ENCODE assay signal across 6 cellular contexts in the genomic region with DNA sequence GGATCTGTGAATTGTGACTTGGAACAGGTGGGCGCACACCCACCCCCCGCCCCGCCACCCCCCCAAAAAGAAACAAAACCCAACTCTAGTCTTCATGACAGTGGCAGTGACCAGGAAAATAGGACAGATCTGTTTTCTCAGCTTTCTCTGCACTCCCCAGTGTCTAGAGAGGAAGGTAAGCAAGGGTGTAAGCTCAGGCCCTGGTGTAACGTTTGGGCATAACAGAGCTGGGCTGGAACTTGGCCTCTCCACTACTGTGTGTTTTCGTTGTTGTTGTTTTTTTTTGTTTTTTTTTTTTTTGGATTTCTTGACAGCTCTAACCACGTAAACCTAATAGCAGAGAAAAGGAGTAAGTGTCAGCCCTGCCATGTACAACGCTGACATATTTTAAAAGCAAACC.
"Had no signal": no experiment of that assay in that cellular context is flagged by ENCODE, and none has a peak within 500 bp of the region (broad histone marks: within the 10 kb centered on the region; RNA-seq: fewer than 3 reads in every experiment).

No MANE protein-coding gene starts in this region.

- H3K4me3 Mint-ChIP-seq: H9 had no signal

- H3K9me3 Mint-ChIP-seq: H9 had no signal

- H3K27ac ChIP-seq: GM23248 had no signal

- H3K9ac ChIP-seq: GM23248 had no signal

- DNase-seq: GM23248, H9, HCEC 1CT, IMR-90, KG1 had no signal

- H3K4me3 ChIP-seq: GM23248, K562 had no signal

- ATAC-seq: K562 had no signal

- H2AFZ ChIP-seq: GM23248 had no signal
